Comparison of ENCODE assay signal across 17 cellular contexts in genomic region chr10:72712136-72712535, GRCh38. TPM values are rescaled to one million over a fixed set of nuclear protein-coding genes. Genes with fewer than 3 reads are reported as not detected.
A peak's percentile ranks its signal among the peaks of the same experiment; 100 is the strongest.
DNase-seq lines count a peak whose midpoint lies in the region; ATAC-seq and TF ChIP-seq lines count a peak whose summit lies in the region.
"Had no signal": no experiment of that assay in that cellular context is flagged by ENCODE, and none has a peak within 500 bp of the region (broad histone marks: within the 10 kb centered on the region; RNA-seq: fewer than 3 reads in every experiment).

No MANE protein-coding gene starts in this region.

- no peak for TF ChIP-seq EP300 in stomach (IDR thresholded peaks at IDR 0.05)

- peak overlapping the region; percentile 88 for H3K27ac Mint-ChIP-seq in chondrocyte (ENCODE audit: unreplicated experiment)
- H3K27ac Mint-ChIP-seq: IgD-negative memory B cell, naive B cell, T-helper 17 cell had no signal

- no peaks in the 10 kb centered on the region for H3K9me3 ChIP-seq in lower lobe of right lung
- no peaks in the 10 kb centered on the region for H3K9me3 ChIP-seq in stomach

- H3K36me3 Mint-ChIP-seq in chondrocyte (ENCODE audit: low read depth), result peaks cover 3% of the 10 kb centered on the region
- H3K36me3 Mint-ChIP-seq: naive B cell had no signal

- WGBS in stomach, 5 donors, result 43 to 65% (median 58%) methylated on average over 2 of the region's 2 CpGs

- TF ChIP-seq CTCF in chondrocyte (IDR thresholded peaks at IDR 0.05), result no peak
- no peak for TF ChIP-seq CTCF in lower lobe of right lung (IDR thresholded peaks at IDR 0.05)
- TF ChIP-seq CTCF in stomach (IDR thresholded peaks at IDR 0.05), result no peak

- H3K4me3 ChIP-seq in lower lobe of right lung (no peak overlapping the region), stomach (no peak overlapping the region)

- H3K27me3 ChIP-seq in lower lobe of right lung (ENCODE audit: low read depth) (no peaks in the 10 kb centered on the region), stomach (no peaks in the 10 kb centered on the region)

- H3K36me3 ChIP-seq in lower lobe of right lung (peaks cover 17% of the 10 kb centered on the region), stomach (peaks cover 3 to 24% (median 16%) of the 10 kb centered on the region in 4 donors)

- intact Hi-C loops in lower lobe of right lung (cut with DNase I) (no loop called here), stomach (cut with DNase I; ENCODE audit: low total_unique reads) (no loop called here)

- peak overlapping the region; percentile 38 for H3K27ac ChIP-seq in lower lobe of right lung
- peak overlapping the region in 4 of 5 donors; percentile 1 to 40 (median 25) for H3K27ac ChIP-seq in stomach

- ATAC-seq in lower lobe of right lung (no peak), HG02759 (IDR thresholded peaks at IDR 0.05; ENCODE audit: unreplicated experiment) (no peak)
- no peak for ATAC-seq in activated CD4-positive, CD25-positive, alpha-beta regulatory T cell treated with anti-CD3 and anti-CD28 coated beads, Interleukin-2, amount 50 U/mL, for 24 hours
- ATAC-seq: T-helper 17 cell had no signal

- H3K4me1 ChIP-seq in lower lobe of right lung (peaks cover 35% of the 10 kb centered on the region), stomach (peaks cover 14 to 63% (median 33%) of the 10 kb centered on the region in 4 donors)

- H3K9me3 Mint-ChIP-seq in chondrocyte (ENCODE audit: low read depth), result no peaks in the 10 kb centered on the region
- H3K9me3 Mint-ChIP-seq: IgD-negative memory B cell, naive B cell had no signal

- DNase-seq in NCI-H2171 treated with DMSO at 0.1 percent for 48 hours (lab: John Stamatoyannopoulos, UW), result peak; percentile 12
- no peak for DNase-seq in NCI-H2171 (lab: John Stamatoyannopoulos, UW)
- no peak for DNase-seq in chondrocyte (ENCODE audit: low spot score)
- no peak for DNase-seq in lower lobe of right lung
- DNase-seq in stomach, result no peak
- no peak for DNase-seq in GOT3 (lab: John Stamatoyannopoulos, UW)
- DNase-seq: 8988T; activated CD4-positive, alpha-beta T cell treated with anti-CD3 and anti-CD28 coated beads, Interleukin-2, amount 50 U/mL, for 48 hours; activated effector memory CD4-positive, alpha-beta T cell treated with Interleukin-2 at 50 U/mL for 16 hours; naive B cell; NCI-H1417 treated with DMSO at 0.1 percent for 48 hours; NCI-H524 treated with DMSO at 0.1 percent for 48 hours; stimulated activated CD4-positive, alpha-beta T cell treated with anti-CD3 and anti-CD28 coated beads, Interleukin-12 subunit alpha, Interleukin-12 subunit beta, amount 100 ng/mL, for 4 hours; T-helper 17 cell had no signal

- no peaks in the 10 kb centered on the region for H3K27me3 Mint-ChIP-seq in chondrocyte (ENCODE audit: low read depth)
- H3K27me3 Mint-ChIP-seq: IgD-negative memory B cell, naive B cell, T-helper 17 cell had no signal

- TF ChIP-seq POLR2A in stomach (IDR thresholded peaks at IDR 0.05), result no peak

- H3K4me3 Mint-ChIP-seq in chondrocyte (ENCODE audit: unreplicated experiment), result peak overlapping the region; percentile 65
- H3K4me3 Mint-ChIP-seq: IgD-negative memory B cell, naive B cell, T-helper 17 cell had no signal

- H3K4me1 Mint-ChIP-seq in chondrocyte (ENCODE audit: low read depth), result peaks cover 46% of the 10 kb centered on the region

RNA-seq across cellular contexts. Expression of gene MCU, which starts 20.2 kb away (rescaled TPM):
- total RNA-seq in chondrocyte (34.1 to 51.8 TPM (median 43.4 TPM) in 3 replicates), lower lobe of right lung (24.2 TPM), stomach (10 to 100 TPM; 15.2 to 90.1 (median 33.9) TPM)
- 10 to 100 TPM; 16.6 to 70.3 (median 28.1) TPM for polyA plus RNA-seq in stomach
